Comparison of ENCODE assay signal across 1 cellular context in the genomic region with DNA sequence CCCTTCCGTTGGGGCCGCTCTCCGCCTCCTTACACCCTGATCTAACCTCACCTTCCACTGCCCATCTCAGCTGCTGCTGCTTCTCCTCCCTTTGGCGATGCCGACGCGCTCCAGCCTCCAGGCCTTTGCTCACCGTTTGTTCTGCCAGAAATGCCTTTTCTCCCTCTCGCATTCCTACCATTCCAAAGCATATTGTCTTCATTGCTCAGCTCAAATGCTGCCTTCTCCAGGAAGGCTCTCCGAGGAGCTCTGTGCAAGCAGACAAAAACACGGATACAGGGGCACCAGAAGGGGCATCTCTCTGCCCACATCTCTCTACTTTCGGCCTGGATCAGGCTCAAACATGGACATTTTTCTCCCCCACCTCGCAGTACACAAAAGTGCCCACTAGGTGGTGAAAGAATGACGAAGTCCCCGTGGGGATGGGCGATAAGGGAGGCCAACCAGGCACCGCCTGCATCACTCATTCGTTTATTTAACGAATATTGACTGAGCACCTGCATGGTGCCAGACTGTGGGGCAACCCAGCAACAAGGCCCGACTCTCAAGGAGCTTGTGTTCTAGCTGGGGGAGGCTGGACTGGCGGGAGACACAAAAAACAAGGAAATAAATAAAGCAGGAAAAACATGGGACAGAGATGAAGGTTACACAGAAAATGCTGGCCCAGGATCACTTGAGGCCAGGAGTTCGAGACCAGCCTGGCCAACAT.
TF ChIP-seq lines count a peak whose summit lies in the region.

No MANE protein-coding gene starts in this region.

TF ChIP-seq in K562, 482 proteins besides CTCF, POLR2A, EP300 and RAD21 (continued from another document and continues in another):
- no peak for TF ChIP-seq ZNF41 (CRISPR knock-in tag; conservative IDR thresholded peaks at IDR 0.05)
- no peak for TF ChIP-seq MAFG (tag; conservative IDR thresholded peaks at IDR 0.05)
- TF ChIP-seq SRSF7 (optimal IDR thresholded peaks at IDR 0.05; ENCODE audit: low read depth, low read length), result no peak
- TF ChIP-seq, protein P1, sequence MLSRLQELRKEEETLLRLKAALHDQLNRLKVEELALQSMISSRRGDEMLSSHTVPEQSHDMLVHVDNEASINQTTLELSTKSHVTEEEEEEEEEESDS (CRISPR knock-in tag; IDR thresholded peaks at IDR 0.05), result no peak
- TF ChIP-seq, protein P2, sequence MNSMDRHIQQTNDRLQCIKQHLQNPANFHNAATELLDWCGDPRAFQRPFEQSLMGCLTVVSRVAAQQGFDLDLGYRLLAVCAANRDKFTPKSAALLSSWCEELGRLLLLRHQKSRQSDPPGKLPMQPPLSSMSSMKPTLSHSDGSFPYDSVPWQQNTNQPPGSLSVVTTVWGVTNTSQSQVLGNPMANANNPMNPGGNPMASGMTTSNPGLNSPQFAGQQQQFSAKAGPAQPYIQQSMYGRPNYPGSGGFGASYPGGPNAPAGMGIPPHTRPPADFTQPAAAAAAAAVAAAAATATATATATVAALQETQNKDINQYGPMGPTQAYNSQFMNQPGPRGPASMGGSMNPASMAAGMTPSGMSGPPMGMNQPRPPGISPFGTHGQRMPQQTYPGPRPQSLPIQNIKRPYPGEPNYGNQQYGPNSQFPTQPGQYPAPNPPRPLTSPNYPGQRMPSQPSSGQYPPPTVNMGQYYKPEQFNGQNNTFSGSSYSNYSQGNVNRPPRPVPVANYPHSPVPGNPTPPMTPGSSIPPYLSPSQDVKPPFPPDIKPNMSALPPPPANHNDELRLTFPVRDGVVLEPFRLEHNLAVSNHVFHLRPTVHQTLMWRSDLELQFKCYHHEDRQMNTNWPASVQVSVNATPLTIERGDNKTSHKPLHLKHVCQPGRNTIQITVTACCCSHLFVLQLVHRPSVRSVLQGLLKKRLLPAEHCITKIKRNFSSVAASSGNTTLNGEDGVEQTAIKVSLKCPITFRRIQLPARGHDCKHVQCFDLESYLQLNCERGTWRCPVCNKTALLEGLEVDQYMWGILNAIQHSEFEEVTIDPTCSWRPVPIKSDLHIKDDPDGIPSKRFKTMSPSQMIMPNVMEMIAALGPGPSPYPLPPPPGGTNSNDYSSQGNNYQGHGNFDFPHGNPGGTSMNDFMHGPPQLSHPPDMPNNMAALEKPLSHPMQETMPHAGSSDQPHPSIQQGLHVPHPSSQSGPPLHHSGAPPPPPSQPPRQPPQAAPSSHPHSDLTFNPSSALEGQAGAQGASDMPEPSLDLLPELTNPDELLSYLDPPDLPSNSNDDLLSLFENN (IDR thresholded peaks at IDR 0.05; ENCODE audit: low read depth in 2 of 2, low read length in 2 of 2), result 0 out of 4 replicates have a peak, but pooled peaks of 1 of the 2 experiments have one; percentile 17
- TF ChIP-seq ZFX (CRISPR knock-in tag; IDR thresholded peaks at IDR 0.05), result no peak
- TF ChIP-seq, protein P3, sequence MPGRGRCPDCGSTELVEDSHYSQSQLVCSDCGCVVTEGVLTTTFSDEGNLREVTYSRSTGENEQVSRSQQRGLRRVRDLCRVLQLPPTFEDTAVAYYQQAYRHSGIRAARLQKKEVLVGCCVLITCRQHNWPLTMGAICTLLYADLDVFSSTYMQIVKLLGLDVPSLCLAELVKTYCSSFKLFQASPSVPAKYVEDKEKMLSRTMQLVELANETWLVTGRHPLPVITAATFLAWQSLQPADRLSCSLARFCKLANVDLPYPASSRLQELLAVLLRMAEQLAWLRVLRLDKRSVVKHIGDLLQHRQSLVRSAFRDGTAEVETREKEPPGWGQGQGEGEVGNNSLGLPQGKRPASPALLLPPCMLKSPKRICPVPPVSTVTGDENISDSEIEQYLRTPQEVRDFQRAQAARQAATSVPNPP (IDR thresholded peaks at IDR 0.05; ENCODE audit: borderline replicate concordance, insufficient read depth, insufficient read length), result no peak
- TF ChIP-seq CEBPG (CRISPR knock-in tag; IDR thresholded peaks at IDR 0.05), result peak; percentile 49; the same call in 1 of the 2 replicates
- TF ChIP-seq CEBPG (tag; conservative IDR thresholded peaks at IDR 0.05 in 1 of 2, IDR thresholded peaks at IDR 0.05 in 1 of 2), result no peak
- TF ChIP-seq ZBTB1 (CRISPR knock-in tag; IDR thresholded peaks at IDR 0.05; ENCODE audit: borderline replicate concordance, low read depth), result no peak
- TF ChIP-seq, protein P4, sequence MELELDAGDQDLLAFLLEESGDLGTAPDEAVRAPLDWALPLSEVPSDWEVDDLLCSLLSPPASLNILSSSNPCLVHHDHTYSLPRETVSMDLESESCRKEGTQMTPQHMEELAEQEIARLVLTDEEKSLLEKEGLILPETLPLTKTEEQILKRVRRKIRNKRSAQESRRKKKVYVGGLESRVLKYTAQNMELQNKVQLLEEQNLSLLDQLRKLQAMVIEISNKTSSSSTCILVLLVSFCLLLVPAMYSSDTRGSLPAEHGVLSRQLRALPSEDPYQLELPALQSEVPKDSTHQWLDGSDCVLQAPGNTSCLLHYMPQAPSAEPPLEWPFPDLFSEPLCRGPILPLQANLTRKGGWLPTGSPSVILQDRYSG (tag; conservative IDR thresholded peaks at IDR 0.05; ENCODE audit: low read depth), result no peak
- no peak for TF ChIP-seq ELF1 (tag; IDR thresholded peaks at IDR 0.05)
- TF ChIP-seq ZNF695 (CRISPR knock-in tag; IDR thresholded peaks at IDR 0.05), result no peak
- TF ChIP-seq RCOR1 (IDR thresholded peaks at IDR 0.05; ENCODE audit: borderline replicate concordance in 1 of 2, low read depth in 2 of 2, low read length in 2 of 2), result peak in 1 of 2 experiments; percentile 83; a peak in 2 of 4 replicates
- no peak for TF ChIP-seq KDM4B (IDR thresholded peaks at IDR 0.05; ENCODE audit: borderline replicate concordance in 2 of 2, low read depth in 1 of 2)
- TF ChIP-seq TRIM28 (IDR thresholded peaks at IDR 0.05), result no peak; the same call in 1 of the 2 replicates
- TF ChIP-seq, protein P5, sequence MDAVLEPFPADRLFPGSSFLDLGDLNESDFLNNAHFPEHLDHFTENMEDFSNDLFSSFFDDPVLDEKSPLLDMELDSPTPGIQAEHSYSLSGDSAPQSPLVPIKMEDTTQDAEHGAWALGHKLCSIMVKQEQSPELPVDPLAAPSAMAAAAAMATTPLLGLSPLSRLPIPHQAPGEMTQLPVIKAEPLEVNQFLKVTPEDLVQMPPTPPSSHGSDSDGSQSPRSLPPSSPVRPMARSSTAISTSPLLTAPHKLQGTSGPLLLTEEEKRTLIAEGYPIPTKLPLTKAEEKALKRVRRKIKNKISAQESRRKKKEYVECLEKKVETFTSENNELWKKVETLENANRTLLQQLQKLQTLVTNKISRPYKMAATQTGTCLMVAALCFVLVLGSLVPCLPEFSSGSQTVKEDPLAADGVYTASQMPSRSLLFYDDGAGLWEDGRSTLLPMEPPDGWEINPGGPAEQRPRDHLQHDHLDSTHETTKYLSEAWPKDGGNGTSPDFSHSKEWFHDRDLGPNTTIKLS (IDR thresholded peaks at IDR 0.05; ENCODE audit: borderline replicate concordance, low read depth), result no peak
- TF ChIP-seq PRMT5 (CRISPR knock-in tag; IDR thresholded peaks at IDR 0.05), result no peak
- no peak for TF ChIP-seq WHSC1 (IDR thresholded peaks at IDR 0.05; ENCODE audit: low read length)
- no peak for TF ChIP-seq HDAC8 (tag; IDR thresholded peaks at IDR 0.05)
- TF ChIP-seq TRIM24 (IDR thresholded peaks at IDR 0.05), result no peak
- TF ChIP-seq, protein P6, sequence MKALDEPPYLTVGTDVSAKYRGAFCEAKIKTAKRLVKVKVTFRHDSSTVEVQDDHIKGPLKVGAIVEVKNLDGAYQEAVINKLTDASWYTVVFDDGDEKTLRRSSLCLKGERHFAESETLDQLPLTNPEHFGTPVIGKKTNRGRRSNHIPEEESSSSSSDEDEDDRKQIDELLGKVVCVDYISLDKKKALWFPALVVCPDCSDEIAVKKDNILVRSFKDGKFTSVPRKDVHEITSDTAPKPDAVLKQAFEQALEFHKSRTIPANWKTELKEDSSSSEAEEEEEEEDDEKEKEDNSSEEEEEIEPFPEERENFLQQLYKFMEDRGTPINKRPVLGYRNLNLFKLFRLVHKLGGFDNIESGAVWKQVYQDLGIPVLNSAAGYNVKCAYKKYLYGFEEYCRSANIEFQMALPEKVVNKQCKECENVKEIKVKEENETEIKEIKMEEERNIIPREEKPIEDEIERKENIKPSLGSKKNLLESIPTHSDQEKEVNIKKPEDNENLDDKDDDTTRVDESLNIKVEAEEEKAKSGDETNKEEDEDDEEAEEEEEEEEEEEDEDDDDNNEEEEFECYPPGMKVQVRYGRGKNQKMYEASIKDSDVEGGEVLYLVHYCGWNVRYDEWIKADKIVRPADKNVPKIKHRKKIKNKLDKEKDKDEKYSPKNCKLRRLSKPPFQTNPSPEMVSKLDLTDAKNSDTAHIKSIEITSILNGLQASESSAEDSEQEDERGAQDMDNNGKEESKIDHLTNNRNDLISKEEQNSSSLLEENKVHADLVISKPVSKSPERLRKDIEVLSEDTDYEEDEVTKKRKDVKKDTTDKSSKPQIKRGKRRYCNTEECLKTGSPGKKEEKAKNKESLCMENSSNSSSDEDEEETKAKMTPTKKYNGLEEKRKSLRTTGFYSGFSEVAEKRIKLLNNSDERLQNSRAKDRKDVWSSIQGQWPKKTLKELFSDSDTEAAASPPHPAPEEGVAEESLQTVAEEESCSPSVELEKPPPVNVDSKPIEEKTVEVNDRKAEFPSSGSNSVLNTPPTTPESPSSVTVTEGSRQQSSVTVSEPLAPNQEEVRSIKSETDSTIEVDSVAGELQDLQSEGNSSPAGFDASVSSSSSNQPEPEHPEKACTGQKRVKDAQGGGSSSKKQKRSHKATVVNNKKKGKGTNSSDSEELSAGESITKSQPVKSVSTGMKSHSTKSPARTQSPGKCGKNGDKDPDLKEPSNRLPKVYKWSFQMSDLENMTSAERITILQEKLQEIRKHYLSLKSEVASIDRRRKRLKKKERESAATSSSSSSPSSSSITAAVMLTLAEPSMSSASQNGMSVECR (CRISPR knock-in tag; IDR thresholded peaks at IDR 0.05), result no peak
- 0 out of 2 replicates have a peak, but pooled peaks have one; percentile 17 for TF ChIP-seq NFE2 (IDR thresholded peaks at IDR 0.05; ENCODE audit: low read depth)
- no peak for TF ChIP-seq POLR2G (IDR thresholded peaks at IDR 0.05; ENCODE audit: low read depth, low read length)
- TF ChIP-seq, protein P7, sequence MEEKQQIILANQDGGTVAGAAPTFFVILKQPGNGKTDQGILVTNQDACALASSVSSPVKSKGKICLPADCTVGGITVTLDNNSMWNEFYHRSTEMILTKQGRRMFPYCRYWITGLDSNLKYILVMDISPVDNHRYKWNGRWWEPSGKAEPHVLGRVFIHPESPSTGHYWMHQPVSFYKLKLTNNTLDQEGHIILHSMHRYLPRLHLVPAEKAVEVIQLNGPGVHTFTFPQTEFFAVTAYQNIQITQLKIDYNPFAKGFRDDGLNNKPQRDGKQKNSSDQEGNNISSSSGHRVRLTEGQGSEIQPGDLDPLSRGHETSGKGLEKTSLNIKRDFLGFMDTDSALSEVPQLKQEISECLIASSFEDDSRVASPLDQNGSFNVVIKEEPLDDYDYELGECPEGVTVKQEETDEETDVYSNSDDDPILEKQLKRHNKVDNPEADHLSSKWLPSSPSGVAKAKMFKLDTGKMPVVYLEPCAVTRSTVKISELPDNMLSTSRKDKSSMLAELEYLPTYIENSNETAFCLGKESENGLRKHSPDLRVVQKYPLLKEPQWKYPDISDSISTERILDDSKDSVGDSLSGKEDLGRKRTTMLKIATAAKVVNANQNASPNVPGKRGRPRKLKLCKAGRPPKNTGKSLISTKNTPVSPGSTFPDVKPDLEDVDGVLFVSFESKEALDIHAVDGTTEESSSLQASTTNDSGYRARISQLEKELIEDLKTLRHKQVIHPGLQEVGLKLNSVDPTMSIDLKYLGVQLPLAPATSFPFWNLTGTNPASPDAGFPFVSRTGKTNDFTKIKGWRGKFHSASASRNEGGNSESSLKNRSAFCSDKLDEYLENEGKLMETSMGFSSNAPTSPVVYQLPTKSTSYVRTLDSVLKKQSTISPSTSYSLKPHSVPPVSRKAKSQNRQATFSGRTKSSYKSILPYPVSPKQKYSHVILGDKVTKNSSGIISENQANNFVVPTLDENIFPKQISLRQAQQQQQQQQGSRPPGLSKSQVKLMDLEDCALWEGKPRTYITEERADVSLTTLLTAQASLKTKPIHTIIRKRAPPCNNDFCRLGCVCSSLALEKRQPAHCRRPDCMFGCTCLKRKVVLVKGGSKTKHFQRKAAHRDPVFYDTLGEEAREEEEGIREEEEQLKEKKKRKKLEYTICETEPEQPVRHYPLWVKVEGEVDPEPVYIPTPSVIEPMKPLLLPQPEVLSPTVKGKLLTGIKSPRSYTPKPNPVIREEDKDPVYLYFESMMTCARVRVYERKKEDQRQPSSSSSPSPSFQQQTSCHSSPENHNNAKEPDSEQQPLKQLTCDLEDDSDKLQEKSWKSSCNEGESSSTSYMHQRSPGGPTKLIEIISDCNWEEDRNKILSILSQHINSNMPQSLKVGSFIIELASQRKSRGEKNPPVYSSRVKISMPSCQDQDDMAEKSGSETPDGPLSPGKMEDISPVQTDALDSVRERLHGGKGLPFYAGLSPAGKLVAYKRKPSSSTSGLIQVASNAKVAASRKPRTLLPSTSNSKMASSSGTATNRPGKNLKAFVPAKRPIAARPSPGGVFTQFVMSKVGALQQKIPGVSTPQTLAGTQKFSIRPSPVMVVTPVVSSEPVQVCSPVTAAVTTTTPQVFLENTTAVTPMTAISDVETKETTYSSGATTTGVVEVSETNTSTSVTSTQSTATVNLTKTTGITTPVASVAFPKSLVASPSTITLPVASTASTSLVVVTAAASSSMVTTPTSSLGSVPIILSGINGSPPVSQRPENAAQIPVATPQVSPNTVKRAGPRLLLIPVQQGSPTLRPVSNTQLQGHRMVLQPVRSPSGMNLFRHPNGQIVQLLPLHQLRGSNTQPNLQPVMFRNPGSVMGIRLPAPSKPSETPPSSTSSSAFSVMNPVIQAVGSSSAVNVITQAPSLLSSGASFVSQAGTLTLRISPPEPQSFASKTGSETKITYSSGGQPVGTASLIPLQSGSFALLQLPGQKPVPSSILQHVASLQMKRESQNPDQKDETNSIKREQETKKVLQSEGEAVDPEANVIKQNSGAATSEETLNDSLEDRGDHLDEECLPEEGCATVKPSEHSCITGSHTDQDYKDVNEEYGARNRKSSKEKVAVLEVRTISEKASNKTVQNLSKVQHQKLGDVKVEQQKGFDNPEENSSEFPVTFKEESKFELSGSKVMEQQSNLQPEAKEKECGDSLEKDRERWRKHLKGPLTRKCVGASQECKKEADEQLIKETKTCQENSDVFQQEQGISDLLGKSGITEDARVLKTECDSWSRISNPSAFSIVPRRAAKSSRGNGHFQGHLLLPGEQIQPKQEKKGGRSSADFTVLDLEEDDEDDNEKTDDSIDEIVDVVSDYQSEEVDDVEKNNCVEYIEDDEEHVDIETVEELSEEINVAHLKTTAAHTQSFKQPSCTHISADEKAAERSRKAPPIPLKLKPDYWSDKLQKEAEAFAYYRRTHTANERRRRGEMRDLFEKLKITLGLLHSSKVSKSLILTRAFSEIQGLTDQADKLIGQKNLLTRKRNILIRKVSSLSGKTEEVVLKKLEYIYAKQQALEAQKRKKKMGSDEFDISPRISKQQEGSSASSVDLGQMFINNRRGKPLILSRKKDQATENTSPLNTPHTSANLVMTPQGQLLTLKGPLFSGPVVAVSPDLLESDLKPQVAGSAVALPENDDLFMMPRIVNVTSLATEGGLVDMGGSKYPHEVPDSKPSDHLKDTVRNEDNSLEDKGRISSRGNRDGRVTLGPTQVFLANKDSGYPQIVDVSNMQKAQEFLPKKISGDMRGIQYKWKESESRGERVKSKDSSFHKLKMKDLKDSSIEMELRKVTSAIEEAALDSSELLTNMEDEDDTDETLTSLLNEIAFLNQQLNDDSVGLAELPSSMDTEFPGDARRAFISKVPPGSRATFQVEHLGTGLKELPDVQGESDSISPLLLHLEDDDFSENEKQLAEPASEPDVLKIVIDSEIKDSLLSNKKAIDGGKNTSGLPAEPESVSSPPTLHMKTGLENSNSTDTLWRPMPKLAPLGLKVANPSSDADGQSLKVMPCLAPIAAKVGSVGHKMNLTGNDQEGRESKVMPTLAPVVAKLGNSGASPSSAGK (IDR thresholded peaks at IDR 0.05), result no peak
- TF ChIP-seq NFIC (IDR thresholded peaks at IDR 0.05), result peak; percentile 33; the same call in 1 of the 2 replicates
